ENCODE assay signal across 10 cellular contexts in genomic region chr2:191666733-191667132, GRCh38. TPM values are rescaled to one million over a fixed set of nuclear protein-coding genes. Genes with fewer than 3 reads are reported as not detected.
DNase-seq lines count a peak whose midpoint lies in the region; ATAC-seq and TF ChIP-seq lines count a peak whose summit lies in the region.
"Had no signal": no experiment of that assay in that cellular context is flagged by ENCODE, and none has a peak within 500 bp of the region (broad histone marks: within the 10 kb centered on the region; RNA-seq: fewer than 3 reads in every experiment).

No MANE protein-coding gene starts in this region.

- TF ChIP-seq POLR2A in spleen (IDR thresholded peaks at IDR 0.05) (no peak), lower leg skin (IDR thresholded peaks at IDR 0.05) (no peak)

- H3K9me3 ChIP-seq in spleen = no peaks in the 10 kb centered on the region

- H3K4me1 ChIP-seq in spleen = peaks cover 4 to 32% (median 14%) of the 10 kb centered on the region in 6 donors

- H3K27me3 ChIP-seq in spleen (replicated peaks in 1 of 7) = no peaks in the 10 kb centered on the region

- no peaks in the 10 kb centered on the region for H3K36me3 ChIP-seq in spleen

- no peak for TF ChIP-seq CTCF in spleen (IDR thresholded peaks at IDR 0.05 in 8 of 11, conservative IDR thresholded peaks at IDR 0.05 in 3 of 11)
- no peak for TF ChIP-seq CTCF in lower leg skin (IDR thresholded peaks at IDR 0.05)

- DNase-seq in DMS53 (lab: John Stamatoyannopoulos, UW) = peak; percentile 7
- no peak for DNase-seq in DMS53 treated with DMSO at 0.1 percent for 48 hours (lab: John Stamatoyannopoulos, UW; ENCODE audit: unreplicated experiment)
- peak; percentile 21 for DNase-seq in RPMI8226
- no peak for DNase-seq in spleen
- no peak for DNase-seq in lower leg skin (ENCODE audit: low spot score in 2 of 2)
- no peak for DNase-seq in NCI-H1092 (lab: John Stamatoyannopoulos, UW)
- no peak for DNase-seq in NK-92 (lab: John Stamatoyannopoulos, UW; ENCODE audit: unreplicated experiment)

- ATAC-seq in HG02973 (IDR thresholded peaks at IDR 0.05; ENCODE audit: unreplicated experiment) = peak; percentile 78

- intact Hi-C loops in spleen (cut with DNase I; ENCODE audit: low total_unique reads) = no loop called here
- intact Hi-C loops in lower leg skin (cut with DNase I; ENCODE audit: low total_unique reads) = no loop called here

- peak overlapping the region in 5 of 8 donors; percentile 26 to 55 (median 46) for H3K27ac ChIP-seq in spleen
- H3K27ac ChIP-seq: 22Rv1, SK-N-MC had no signal

- WGBS in spleen, 5 donors = 19 to 36% (median 28%) methylated on average over 3 of the region's 3 CpGs
- 51 to 60% methylated on average over 3 of the region's 3 CpGs for WGBS in lower leg skin, 2 donors

- H3K4me3 ChIP-seq in spleen (no peak overlapping the region), lower leg skin (ENCODE audit: low read depth, poor library complexity, severe bottlenecking) (no peak overlapping the region)
- H3K4me3 ChIP-seq: SK-N-MC had no signal

RNA-seq across cellular contexts. Expression of gene NABP1, which starts 11.2 kb away (rescaled TPM):
- total RNA-seq in spleen (100 to 1,000 TPM; 150 to 292 (median 192) TPM), lower leg skin (10 to 100 TPM in 1 of 4 donors, 1 to 10 TPM in 3; 6.2 to 38.0 (median 9.5) TPM)
- polyA plus RNA-seq in spleen = 10 to 100 TPM; 33.0 to 59.4 (median 46.5) TPM

Comparison
In these comparisons a context has a peak if more than half of its experiments do, and no peak if none do; other contexts are left out.
1. DNase-seq: peak in DMS53 (single experiment) and RPMI8226 (single experiment); none in DMS53 treated with DMSO at 0.1 percent for 48 hours (single experiment), spleen (single experiment), lower leg skin (0 of 2), NCI-H1092 (single experiment) and NK-92 (single experiment).